1 cellular context compared by ENCODE assay signal in the genomic region with DNA sequence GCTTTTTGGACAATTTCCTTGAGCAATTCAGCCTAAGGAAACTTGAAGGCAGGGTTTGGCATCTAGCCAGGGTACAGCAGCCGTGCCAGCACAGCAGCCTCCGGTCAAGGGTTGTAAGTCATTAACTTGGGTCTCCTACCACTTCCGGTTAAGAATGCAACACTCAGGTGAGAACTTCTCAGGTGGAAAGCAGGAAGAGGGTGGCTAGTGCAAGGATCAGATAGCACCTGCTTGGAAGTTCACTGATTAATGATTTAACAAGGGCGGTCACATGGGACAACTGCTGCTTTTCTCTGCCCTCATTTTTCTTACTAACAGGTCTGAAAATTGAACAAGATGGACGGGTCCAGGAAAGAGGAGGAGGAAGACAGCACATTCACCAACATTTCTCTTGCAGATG.
TF ChIP-seq lines count a peak whose summit lies in the region.

No MANE protein-coding gene starts in this region.

TF ChIP-seq in HCT116, 20 proteins besides CTCF, POLR2A, EP300 and RAD21 (continued from another document):
- TF ChIP-seq REST (IDR thresholded peaks at IDR 0.05; ENCODE audit: low read depth) = no peak
- no peak for TF ChIP-seq ATF3 (IDR thresholded peaks at IDR 0.05)
- TF ChIP-seq POLR2AphosphoS5 (IDR thresholded peaks at IDR 0.05; ENCODE audit: low read depth, low read length) = peak; percentile 31; the same call in 1 of the 2 replicates
- TF ChIP-seq ZNF274 (IDR thresholded peaks at IDR 0.05; ENCODE audit: low read depth, low read length) = no peak
- TF ChIP-seq YY1 (IDR thresholded peaks at IDR 0.05; ENCODE audit: extremely low read depth, insufficient replicate concordance, low read depth, low read length) = no peak
- peak; percentile 49; the same call in 1 of the 2 replicates for TF ChIP-seq ELF1 (IDR thresholded peaks at IDR 0.05; ENCODE audit: borderline replicate concordance, low read depth)
- no peak for TF ChIP-seq CEBPB (IDR thresholded peaks at IDR 0.05; ENCODE audit: low read depth)
- no peak for TF ChIP-seq EZH2phosphoT487 (IDR thresholded peaks at IDR 0.05; ENCODE audit: borderline replicate concordance)
- no peak for TF ChIP-seq FOSL1 (IDR thresholded peaks at IDR 0.05; ENCODE audit: low read depth)
- TF ChIP-seq ZFX (IDR thresholded peaks at IDR 0.05) = no peak
- TF ChIP-seq CBX3 (IDR thresholded peaks at IDR 0.05; ENCODE audit: low read depth) = peak; percentile 48; the same call in 1 of the 2 replicates
- TF ChIP-seq, protein P1, sequence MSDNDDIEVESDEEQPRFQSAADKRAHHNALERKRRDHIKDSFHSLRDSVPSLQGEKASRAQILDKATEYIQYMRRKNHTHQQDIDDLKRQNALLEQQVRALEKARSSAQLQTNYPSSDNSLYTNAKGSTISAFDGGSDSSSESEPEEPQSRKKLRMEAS (IDR thresholded peaks at IDR 0.05) = 0 out of 2 replicates have a peak, but pooled peaks have one; percentile 40
- TF ChIP-seq, protein P2, sequence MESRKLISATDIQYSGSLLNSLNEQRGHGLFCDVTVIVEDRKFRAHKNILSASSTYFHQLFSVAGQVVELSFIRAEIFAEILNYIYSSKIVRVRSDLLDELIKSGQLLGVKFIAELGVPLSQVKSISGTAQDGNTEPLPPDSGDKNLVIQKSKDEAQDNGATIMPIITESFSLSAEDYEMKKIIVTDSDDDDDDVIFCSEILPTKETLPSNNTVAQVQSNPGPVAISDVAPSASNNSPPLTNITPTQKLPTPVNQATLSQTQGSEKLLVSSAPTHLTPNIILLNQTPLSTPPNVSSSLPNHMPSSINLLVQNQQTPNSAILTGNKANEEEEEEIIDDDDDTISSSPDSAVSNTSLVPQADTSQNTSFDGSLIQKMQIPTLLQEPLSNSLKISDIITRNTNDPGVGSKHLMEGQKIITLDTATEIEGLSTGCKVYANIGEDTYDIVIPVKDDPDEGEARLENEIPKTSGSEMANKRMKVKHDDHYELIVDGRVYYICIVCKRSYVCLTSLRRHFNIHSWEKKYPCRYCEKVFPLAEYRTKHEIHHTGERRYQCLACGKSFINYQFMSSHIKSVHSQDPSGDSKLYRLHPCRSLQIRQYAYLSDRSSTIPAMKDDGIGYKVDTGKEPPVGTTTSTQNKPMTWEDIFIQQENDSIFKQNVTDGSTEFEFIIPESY (IDR thresholded peaks at IDR 0.05; ENCODE audit: extremely low read depth, insufficient replicate concordance, low read length) = no peak
- TF ChIP-seq SIN3A (IDR thresholded peaks at IDR 0.05; ENCODE audit: low read depth) = no peak
